Comparison of ENCODE assay signal across 9 cellular contexts in genomic region chr19:41868120-41868988, GRCh38. TPM values are rescaled to one million over a fixed set of nuclear protein-coding genes. Genes with fewer than 3 reads are reported as not detected.
DNase-seq lines count a peak whose midpoint lies in the region; ATAC-seq and TF ChIP-seq lines count a peak whose summit lies in the region.
"Had no signal": no experiment of that assay in that cellular context is flagged by ENCODE, and none has a peak within 500 bp of the region (broad histone marks: within the 10 kb centered on the region; RNA-seq: fewer than 3 reads in every experiment).

No MANE protein-coding gene starts in this region.

- H3K4me2 ChIP-seq in DOHH2 (ENCODE audit: low read length) (peak overlapping the region; percentile 59), Loucy (ENCODE audit: low read depth, low read length, poor library complexity, severe bottlenecking) (peak overlapping the region; percentile 46)

- H2AFZ ChIP-seq in Loucy (ENCODE audit: low read length): no peak overlapping the region

- peaks cover 29 to 63% of the 10 kb centered on the region in 2 donors for H3K36me3 Mint-ChIP-seq in activated naive CD4-positive, alpha-beta T cell treated with anti-CD3 and anti-CD28 coated beads, Interleukin-2, amount 50 U/mL, for 72 hours
- peaks cover 0 to 63% (median 10%) of the 10 kb centered on the region in 3 donors for H3K36me3 Mint-ChIP-seq in naive thymus-derived CD8-positive, alpha-beta T cell

- H3K79me2 ChIP-seq in DOHH2 (ENCODE audit: control insufficient read depth, low read length) (peaks cover 55% of the 10 kb centered on the region), Loucy (ENCODE audit: insufficient read depth, low read length) (peaks cover 59% of the 10 kb centered on the region)

- H3K27ac Mint-ChIP-seq in activated naive CD4-positive, alpha-beta T cell treated with anti-CD3 and anti-CD28 coated beads, Interleukin-2, amount 50 U/mL, for 72 hours: peak overlapping the region; percentile 91 to 98
- peak overlapping the region; percentile 84 to 100 (median 91) for H3K27ac Mint-ChIP-seq in naive thymus-derived CD8-positive, alpha-beta T cell

- peaks cover 16% of the 10 kb centered on the region; the same call in 1 of the 2 replicates for H4K20me1 ChIP-seq in DOHH2 (ENCODE audit: control insufficient read depth, insufficient read depth, low read depth, low read length)
- H4K20me1 ChIP-seq in Loucy (ENCODE audit: insufficient read depth, low read length, poor library complexity, severe bottlenecking): peaks cover 66% of the 10 kb centered on the region

- H3K9ac ChIP-seq in Loucy (ENCODE audit: low read depth, low read length, poor library complexity, severe bottlenecking): peak overlapping the region; percentile 16

- DNase-seq in activated naive CD4-positive, alpha-beta T cell treated with anti-CD3 and anti-CD28 coated beads, Interleukin-2, amount 50 U/mL, for 72 hours (ENCODE audit: low spot score in 2 of 2): no peak
- no peak for DNase-seq in naive thymus-derived CD8-positive, alpha-beta T cell
- no peak for DNase-seq in NCI-H1930 (lab: John Stamatoyannopoulos, UW)
- no peak for DNase-seq in putamen (ENCODE audit: low spot score)
- DNase-seq in UCSD-AML1 (lab: John Stamatoyannopoulos, UW; ENCODE audit: unreplicated experiment): no peak

- H3K9me3 Mint-ChIP-seq in activated naive CD4-positive, alpha-beta T cell treated with anti-CD3 and anti-CD28 coated beads, Interleukin-2, amount 50 U/mL, for 72 hours: no peaks in the 10 kb centered on the region
- no peaks in the 10 kb centered on the region for H3K9me3 Mint-ChIP-seq in naive thymus-derived CD8-positive, alpha-beta T cell

- H3K4me3 Mint-ChIP-seq in naive thymus-derived CD8-positive, alpha-beta T cell: peak overlapping the region in 8 of 10 donors; percentile 27 to 53 (median 34)

- H3K9me3 ChIP-seq in DOHH2 (ENCODE audit: control insufficient read depth, insufficient read depth, low read length) (no peaks in the 10 kb centered on the region), Loucy (ENCODE audit: insufficient read depth, low read depth, low read length) (no peaks in the 10 kb centered on the region)

- POLR2A ChIA-PET in naive thymus-derived CD8-positive, alpha-beta T cell (lab: Charles Lee): interaction anchor here (0.6 to 17.2 kb wide), 7 partner anchors 8 to 78 kb away, joined by 3 to 819 read pairs (median 6); partner anchors contain the start of genes ARHGEF1 and RPS19

- H3K4me1 Mint-ChIP-seq in naive thymus-derived CD8-positive, alpha-beta T cell: peaks cover 34 to 82% (median 73%) of the 10 kb centered on the region in 4 donors

- ATAC-seq in activated naive CD4-positive, alpha-beta T cell treated with anti-CD3 and anti-CD28 coated beads, Interleukin-2, amount 50 U/mL, for 72 hours: no peak
- no peak for ATAC-seq in naive thymus-derived CD8-positive, alpha-beta T cell
- ATAC-seq: right cardiac atrium had no signal

- H3K4me1 ChIP-seq in DOHH2 (ENCODE audit: control insufficient read depth, low read length) (peaks cover 98% of the 10 kb centered on the region), Loucy (ENCODE audit: insufficient read depth, low read length, poor library complexity, severe bottlenecking) (peaks cover 23% of the 10 kb centered on the region)

- H3K27me3 ChIP-seq in DOHH2 (ENCODE audit: control insufficient read depth, low read length) (no peaks in the 10 kb centered on the region), Loucy (ENCODE audit: insufficient read depth, low read length, poor library complexity, severe bottlenecking) (no peaks in the 10 kb centered on the region)

- H3K27me3 Mint-ChIP-seq in naive thymus-derived CD8-positive, alpha-beta T cell: no peaks in the 10 kb centered on the region

- H3K36me3 ChIP-seq in DOHH2 (ENCODE audit: control insufficient read depth, low read length): peaks cover 94% of the 10 kb centered on the region
- peaks cover 77% of the 10 kb centered on the region for H3K36me3 ChIP-seq in Loucy (ENCODE audit: insufficient read depth, low read length)

- H3K4me3 ChIP-seq in DOHH2 (ENCODE audit: low read length) (peak overlapping the region; percentile 29), Loucy (ENCODE audit: low read length, poor library complexity, severe bottlenecking) (no peak overlapping the region)

- H3K9me2 ChIP-seq in DOHH2 (replicated peaks; ENCODE audit: control insufficient read depth, low read length) (no peaks in the 10 kb centered on the region), Loucy (replicated peaks; ENCODE audit: low read depth, low read length) (no peaks in the 10 kb centered on the region)

- H3F3A ChIP-seq in DOHH2 (ENCODE audit: control insufficient read depth, insufficient read depth) (peaks cover 91% of the 10 kb centered on the region), Loucy (ENCODE audit: low read depth) (peaks cover 15% of the 10 kb centered on the region; the same call in 1 of the 2 replicates)

- peak overlapping the region; percentile 99 for H3K27ac ChIP-seq in DOHH2 (ENCODE audit: low read depth, low read length)

- no peak for TF ChIP-seq CTCF in DOHH2 (IDR thresholded peaks at IDR 0.05; ENCODE audit: low read depth, low read length, poor library complexity, severe bottlenecking)
- no peak for TF ChIP-seq CTCF in Loucy (conservative IDR thresholded peaks at IDR 0.05; ENCODE audit: low read length)

RNA-seq across cellular contexts. Expression of gene RPS19, which starts 8.3 kb away (rescaled TPM):
- total RNA-seq in activated naive CD4-positive, alpha-beta T cell treated with anti-CD3 and anti-CD28 coated beads, Interleukin-2, amount 50 U/mL, for 72 hours: 1,000 to 10,000 TPM; 3,521 to 4,779 TPM
- total RNA-seq in naive thymus-derived CD8-positive, alpha-beta T cell: 1,000 to 10,000 TPM; 3,479 to 3,513 TPM
- 1,000 to 10,000 TPM; 6,905 to 8,825 (median 8,505) TPM for polyA plus RNA-seq in naive thymus-derived CD8-positive, alpha-beta T cell

RNA-seq across cellular contexts. Expression of gene CD79A, which starts 8.7 kb away (rescaled TPM):
- 1 to 10 TPM; 3.3 to 7.0 TPM for total RNA-seq in activated naive CD4-positive, alpha-beta T cell treated with anti-CD3 and anti-CD28 coated beads, Interleukin-2, amount 50 U/mL, for 72 hours
- 10 to 100 TPM; 48.6 to 51.0 TPM for total RNA-seq in naive thymus-derived CD8-positive, alpha-beta T cell
- 10 to 100 TPM; 54.9 to 88.2 (median 85.1) TPM for polyA plus RNA-seq in naive thymus-derived CD8-positive, alpha-beta T cell

RNA-seq across cellular contexts. Expression of gene ARHGEF1, which starts 14.6 kb away (rescaled TPM):
- total RNA-seq in activated naive CD4-positive, alpha-beta T cell treated with anti-CD3 and anti-CD28 coated beads, Interleukin-2, amount 50 U/mL, for 72 hours: 100 to 1,000 TPM; 361 to 383 TPM
- total RNA-seq in naive thymus-derived CD8-positive, alpha-beta T cell: 1,000 to 10,000 TPM; 1,211 to 1,239 TPM
- polyA plus RNA-seq in naive thymus-derived CD8-positive, alpha-beta T cell: 100 to 1,000 TPM; 161 to 346 (median 211) TPM

RNA-seq across cellular contexts. Expression of gene DMRTC2, which starts 23.5 kb away (rescaled TPM):
- total RNA-seq in activated naive CD4-positive, alpha-beta T cell treated with anti-CD3 and anti-CD28 coated beads, Interleukin-2, amount 50 U/mL, for 72 hours: not detected
- not detected for total RNA-seq in naive thymus-derived CD8-positive, alpha-beta T cell
- not detected for polyA plus RNA-seq in naive thymus-derived CD8-positive, alpha-beta T cell
- total RNA-seq: right cardiac atrium, SK-MEL-5 had no signal
- polyA plus RNA-seq: right cardiac atrium had no signal

RNA-seq across cellular contexts. Expression of gene LYPD4, which starts 23.9 kb away (rescaled TPM):
- not detected for total RNA-seq in activated naive CD4-positive, alpha-beta T cell treated with anti-CD3 and anti-CD28 coated beads, Interleukin-2, amount 50 U/mL, for 72 hours
- total RNA-seq in naive thymus-derived CD8-positive, alpha-beta T cell: not detected
- not detected for polyA plus RNA-seq in naive thymus-derived CD8-positive, alpha-beta T cell
- total RNA-seq: right cardiac atrium, SK-MEL-5 had no signal
- polyA plus RNA-seq: right cardiac atrium had no signal

Comparison
In these comparisons a context has a peak if more than half of its experiments do, and no peak if none do; other contexts are left out.
1. RNA of gene CD79A, which starts 8.7 kb away (total RNA-seq): 48.6 to 51.0 TPM in naive thymus-derived CD8-positive, alpha-beta T cell; 3.3 to 7.0 TPM in activated naive CD4-positive, alpha-beta T cell treated with anti-CD3 and anti-CD28 coated beads, Interleukin-2, amount 50 U/mL, for 72 hours; every median in the first group is over 4 times any median in the second.